In genomic region chr10:34954142-34954541, GRCh38 we compare ENCODE assay signal across 16 cellular contexts.
DNase-seq lines count a peak whose midpoint lies in the region; ATAC-seq and TF ChIP-seq lines count a peak whose summit lies in the region.
"Had no signal": no experiment of that assay in that cellular context is flagged by ENCODE, and none has a peak within 500 bp of the region (broad histone marks: within the 10 kb centered on the region; RNA-seq: fewer than 3 reads in every experiment).

No MANE protein-coding gene starts in this region.

- H3K4me3 Mint-ChIP-seq in stimulated activated naive B cell treated with anti-CD40 and anti-IgM and Interleukin-4, amounts not matched to agents 10 μg/mL and 1 μg/mL and 100 μg/mL, for 72 hours = no peak overlapping the region
- H3K4me3 Mint-ChIP-seq in stimulated activated effector memory CD8-positive, alpha-beta T cell treated with anti-CD3 and anti-CD28 coated beads, Interleukin-12 subunit alpha, Interleukin-12 subunit beta, amount 100 ng/mL, for 72 hours = no peak overlapping the region
- H3K4me3 Mint-ChIP-seq: CD4-positive, alpha-beta memory T cell; effector memory CD8-positive, alpha-beta T cell; nephron progenitor cell had no signal

- no peak overlapping the region for H3K27ac Mint-ChIP-seq in stimulated activated naive B cell treated with anti-CD40 and anti-IgM and Interleukin-4, amounts not matched to agents 10 μg/mL and 1 μg/mL and 100 μg/mL, for 72 hours
- no peak overlapping the region for H3K27ac Mint-ChIP-seq in stimulated activated effector memory CD8-positive, alpha-beta T cell treated with anti-CD3 and anti-CD28 coated beads, Interleukin-12 subunit alpha, Interleukin-12 subunit beta, amount 100 ng/mL, for 72 hours
- H3K27ac Mint-ChIP-seq: CD4-positive, alpha-beta memory T cell; effector memory CD8-positive, alpha-beta T cell; nephron progenitor cell had no signal

- H4K20me1 ChIP-seq in hepatocyte (ENCODE audit: insufficient read depth, poor library complexity, severe bottlenecking) = no peaks in the 10 kb centered on the region

- intact Hi-C loops in transverse colon (cut with DNase I; ENCODE audit: low total_unique reads) = no loop called here

- H2AFZ ChIP-seq in hepatocyte = no peak overlapping the region

- H3K9me2 ChIP-seq in hepatocyte (replicated peaks; ENCODE audit: insufficient read depth) = no peaks in the 10 kb centered on the region

- H3K27me3 ChIP-seq in hepatocyte (no peaks in the 10 kb centered on the region), transverse colon (no peaks in the 10 kb centered on the region)
- H3K27me3 ChIP-seq: brain microvascular endothelial cell, sigmoid colon had no signal

- no peak for ATAC-seq in stimulated activated naive B cell treated with anti-CD40 and anti-IgM and Interleukin-4, amounts not matched to agents 10 μg/mL and 1 μg/mL and 100 μg/mL, for 72 hours (replicated peaks)
- no peak for ATAC-seq in stimulated activated effector memory CD8-positive, alpha-beta T cell treated with anti-CD3 and anti-CD28 coated beads, Interleukin-12 subunit alpha, Interleukin-12 subunit beta, amount 100 ng/mL, for 72 hours
- ATAC-seq: effector memory CD8-positive, alpha-beta T cell; HepG2 had no signal

- no peaks in the 10 kb centered on the region for H3K4me1 Mint-ChIP-seq in stimulated activated naive B cell treated with anti-CD40 and anti-IgM and Interleukin-4, amounts not matched to agents 10 μg/mL and 1 μg/mL and 100 μg/mL, for 72 hours
- H3K4me1 Mint-ChIP-seq in stimulated activated effector memory CD8-positive, alpha-beta T cell treated with anti-CD3 and anti-CD28 coated beads, Interleukin-12 subunit alpha, Interleukin-12 subunit beta, amount 100 ng/mL, for 72 hours = no peaks in the 10 kb centered on the region

- H3K36me3 ChIP-seq in hepatocyte (replicated peaks; ENCODE audit: insufficient read depth, low read depth) (no peaks in the 10 kb centered on the region), transverse colon (no peaks in the 10 kb centered on the region)
- H3K36me3 ChIP-seq: brain microvascular endothelial cell, sigmoid colon had no signal

- peak; percentile 8 for DNase-seq in LoVo (ENCODE audit: low spot score)
- peak; percentile 11 for DNase-seq in NCI-H774 (lab: John Stamatoyannopoulos, UW)
- DNase-seq in hepatocyte (ENCODE audit: low spot score) = peak; percentile 51
- peak; percentile 89 for DNase-seq in transverse colon
- DNase-seq in stimulated activated naive B cell treated with anti-CD40 and anti-IgM and Interleukin-4, amounts not matched to agents 10 μg/mL and 1 μg/mL and 100 μg/mL, for 72 hours = no peak
- no peak for DNase-seq in substantia nigra (lab: John Stamatoyannopoulos, UW)
- DNase-seq in stimulated activated effector memory CD8-positive, alpha-beta T cell treated with anti-CD3 and anti-CD28 coated beads, Interleukin-12 subunit alpha, Interleukin-12 subunit beta, amount 100 ng/mL, for 72 hours (ENCODE audit: low spot score in 2 of 2) = no peak
- DNase-seq: activated CD4-positive, alpha-beta T cell treated with anti-CD3 and anti-CD28 coated beads, Interleukin-2, amount 50 U/mL, for 4 hours; activated effector memory CD4-positive, alpha-beta T cell treated with anti-CD3 and anti-CD28 coated beads, Interleukin-2, amount 50 U/mL, for 16 hours; brain microvascular endothelial cell; CD4-positive, alpha-beta memory T cell; effector memory CD8-positive, alpha-beta T cell; NCI-H1694; nephron progenitor cell; sigmoid colon had no signal

- H3K9me3 ChIP-seq in hepatocyte (ENCODE audit: low read depth) (no peaks in the 10 kb centered on the region), transverse colon (no peaks in the 10 kb centered on the region)
- H3K9me3 ChIP-seq: sigmoid colon had no signal

- no peak overlapping the region for H3K27ac ChIP-seq in hepatocyte
- H3K27ac ChIP-seq in transverse colon = peak overlapping the region in 3 of 4 donors; percentile 19 to 55 (median 25)
- no peak overlapping the region for H3K27ac ChIP-seq in substantia nigra (ENCODE audit: low read depth, low read length, poor library complexity, severe bottlenecking)
- H3K27ac ChIP-seq: brain microvascular endothelial cell, sigmoid colon had no signal

- TF ChIP-seq EP300 in transverse colon (IDR thresholded peaks at IDR 0.05; ENCODE audit: low read depth) = no peak

- no peak overlapping the region for H3K4me2 ChIP-seq in hepatocyte

- TF ChIP-seq POLR2A in transverse colon (IDR thresholded peaks at IDR 0.05) = no peak

- H3K4me1 ChIP-seq in hepatocyte (ENCODE audit: insufficient read depth) (no peaks in the 10 kb centered on the region), transverse colon (peaks cover 0 to 8% (median 0%) of the 10 kb centered on the region in 4 donors)
- H3K4me1 ChIP-seq: sigmoid colon had no signal

- H3K27me3 Mint-ChIP-seq in stimulated activated naive B cell treated with anti-CD40 and anti-IgM and Interleukin-4, amounts not matched to agents 10 μg/mL and 1 μg/mL and 100 μg/mL, for 72 hours = no peaks in the 10 kb centered on the region

- in situ Hi-C loops in transverse colon (cut with MboI; ENCODE audit: low pct_ligation_motif_present in 1 of 4, low pct_unique_long_range_greater_than_20kb in 1 of 4, low sequenced_read_pairs in 3 of 4) = loop anchor here in 1 of 4 donors (25.0 kb wide), 1 partner anchor 242 kb away; no protein-coding TSS in a partner anchor

- 57% methylated on average over 5 of the region's 5 CpGs for WGBS in hepatocyte (ENCODE audit: low lambda C conversion rate, missing lambda C conversion rate)
- 53 to 86% methylated on average over 1 to 5 of the region's 5 CpGs for WGBS in transverse colon (ENCODE audit: low coverage in 1 of 2), 2 donors

- no peaks in the 10 kb centered on the region for H3K79me2 ChIP-seq in hepatocyte

- H3K9me3 Mint-ChIP-seq in stimulated activated naive B cell treated with anti-CD40 and anti-IgM and Interleukin-4, amounts not matched to agents 10 μg/mL and 1 μg/mL and 100 μg/mL, for 72 hours = no peaks in the 10 kb centered on the region
- no peaks in the 10 kb centered on the region for H3K9me3 Mint-ChIP-seq in stimulated activated effector memory CD8-positive, alpha-beta T cell treated with anti-CD3 and anti-CD28 coated beads, Interleukin-12 subunit alpha, Interleukin-12 subunit beta, amount 100 ng/mL, for 72 hours
- H3K9me3 Mint-ChIP-seq: CD4-positive, alpha-beta memory T cell; effector memory CD8-positive, alpha-beta T cell; nephron progenitor cell had no signal

- H3K4me3 ChIP-seq in hepatocyte (no peak overlapping the region), transverse colon (no peak overlapping the region)
- H3K4me3 ChIP-seq: sigmoid colon had no signal

- TF ChIP-seq CTCF in hepatocyte (IDR thresholded peaks at IDR 0.05; ENCODE audit: poor library complexity) = no peak
- TF ChIP-seq CTCF in transverse colon (IDR thresholded peaks at IDR 0.05) = no peak

- H3K36me3 Mint-ChIP-seq in stimulated activated naive B cell treated with anti-CD40 and anti-IgM and Interleukin-4, amounts not matched to agents 10 μg/mL and 1 μg/mL and 100 μg/mL, for 72 hours = no peaks in the 10 kb centered on the region
- H3K36me3 Mint-ChIP-seq in stimulated activated effector memory CD8-positive, alpha-beta T cell treated with anti-CD3 and anti-CD28 coated beads, Interleukin-12 subunit alpha, Interleukin-12 subunit beta, amount 100 ng/mL, for 72 hours = no peaks in the 10 kb centered on the region
- H3K36me3 Mint-ChIP-seq: CD4-positive, alpha-beta memory T cell had no signal

Comparison
In these comparisons a context has a peak if more than half of its experiments do, and no peak if none do; other contexts are left out.
1. DNase-seq: peak in LoVo (single experiment), NCI-H774 (single experiment), hepatocyte (single experiment) and transverse colon (single experiment); none in stimulated activated naive B cell treated with anti-CD40 and anti-IgM and Interleukin-4, amounts not matched to agents 10 μg/mL and 1 μg/mL and 100 μg/mL, for 72 hours (single experiment), substantia nigra (0 of 49) and stimulated activated effector memory CD8-positive, alpha-beta T cell treated with anti-CD3 and anti-CD28 coated beads, Interleukin-12 subunit alpha, Interleukin-12 subunit beta, amount 100 ng/mL, for 72 hours (0 of 2).
2. H3K27ac ChIP-seq: peak in transverse colon (3 of 4); none in hepatocyte (single experiment) and substantia nigra (single experiment).